In the genomic region with DNA sequence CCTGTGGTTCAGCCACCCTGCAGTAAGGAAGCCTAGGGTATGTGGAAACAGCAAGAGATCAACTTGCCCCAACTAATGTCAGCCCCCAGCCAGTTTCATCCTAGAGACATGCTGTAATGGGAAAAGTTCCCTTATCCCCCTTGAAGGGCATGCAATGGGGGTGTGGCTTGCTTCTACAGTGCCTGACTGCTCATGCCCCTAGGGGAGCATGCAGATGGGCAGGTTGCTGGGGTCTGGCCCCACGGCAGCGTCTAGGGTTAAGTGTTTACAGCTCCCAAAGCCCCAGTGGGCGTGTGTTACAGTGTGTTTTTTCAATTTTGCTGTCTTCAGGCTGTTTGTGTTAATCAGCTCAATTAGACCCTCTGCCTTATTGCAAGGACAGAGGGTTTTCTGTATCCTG, we compare ENCODE assay signal across 18 cellular contexts.
"Had no signal": no experiment of that assay in that cellular context is flagged by ENCODE, and none has a peak within 500 bp of the region (broad histone marks: within the 10 kb centered on the region; RNA-seq: fewer than 3 reads in every experiment).

No MANE protein-coding gene starts in this region.

- H3K27me3 ChIP-seq: dorsolateral prefrontal cortex, heart right ventricle, testis, tibial nerve, upper lobe of right lung, vagina had no signal

- H3K36me3 ChIP-seq: heart right ventricle, tibial nerve, upper lobe of right lung, vagina had no signal

- H3K4me1 ChIP-seq: heart right ventricle, testis, tibial nerve, upper lobe of right lung, vagina had no signal

- H3K9me3 ChIP-seq: testis, tibial nerve, upper lobe of right lung, vagina had no signal

- DNase-seq: cortex of kidney; dorsolateral prefrontal cortex; effector CD8-positive, alpha-beta T cell; heart right ventricle; immature natural killer cell; left colon; mammary epithelial cell; natural killer cell; stimulated activated CD4-positive, alpha-beta T cell treated with anti-CD3 and anti-CD28 coated beads, Interleukin-2, amount 100 ng/mL, for 24 hours; stimulated activated CD4-positive, alpha-beta T cell treated with anti-CD3 and anti-CD28 coated beads, Interleukin-4, amount 100 ng/mL, for 4 hours; stimulated activated naive B cell treated with anti-CD40 and anti-IgM and Interleukin-4, amounts not matched to agents 10 μg/mL and 1 μg/mL and 100 μg/mL, for 72 hours; stimulated activated naive CD8-positive, alpha-beta T cell treated with anti-CD3 and anti-CD28 coated beads, Interleukin-15, amount 100 ng/mL, for 72 hours; testis had no signal

- ATAC-seq: esophagus mucosa; heart right ventricle; left colon; natural killer cell; sciatic nerve; stimulated activated naive B cell treated with anti-CD40 and anti-IgM and Interleukin-4, amounts not matched to agents 10 μg/mL and 1 μg/mL and 100 μg/mL, for 72 hours; stimulated activated naive CD8-positive, alpha-beta T cell treated with anti-CD3 and anti-CD28 coated beads, Interleukin-15, amount 100 ng/mL, for 72 hours; upper lobe of right lung had no signal

- H3K4me3 ChIP-seq: dorsolateral prefrontal cortex, heart right ventricle, testis, tibial nerve, upper lobe of right lung, vagina had no signal

- H3K27ac ChIP-seq: dorsolateral prefrontal cortex, heart right ventricle, testis, tibial nerve, upper lobe of right lung, vagina had no signal
